In the genomic region with DNA sequence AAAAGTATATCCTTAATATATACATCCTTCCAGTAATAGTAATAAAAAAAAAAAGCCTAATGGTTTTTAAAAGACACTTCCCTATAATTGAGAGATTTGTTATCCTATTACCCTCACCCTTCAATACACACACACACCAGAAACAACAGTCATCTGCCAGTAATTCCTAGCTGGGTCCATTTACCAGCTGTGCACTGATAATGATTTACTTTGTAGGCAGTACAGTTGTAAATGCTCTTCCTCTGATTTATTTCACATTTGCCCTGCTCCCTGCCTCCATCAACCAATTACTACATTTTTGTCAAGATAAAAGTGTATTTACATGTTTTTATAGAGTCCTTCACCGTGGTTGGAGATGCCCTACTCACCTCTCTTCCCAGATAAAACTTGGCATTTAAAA, we compare ENCODE assay signal across 11 cellular contexts. TPM values are rescaled to one million over a fixed set of nuclear protein-coding genes. Genes with fewer than 3 reads are reported as not detected.
DNase-seq lines count a peak whose midpoint lies in the region; ATAC-seq, FAIRE-seq and TF ChIP-seq lines count a peak whose summit lies in the region.
"Had no signal": no experiment of that assay in that cellular context is flagged by ENCODE, and none has a peak within 500 bp of the region (broad histone marks: within the 10 kb centered on the region; RNA-seq: fewer than 3 reads in every experiment).

No MANE protein-coding gene starts in this region.

- no peaks in the 10 kb centered on the region for H3K9me3 Mint-ChIP-seq in astrocyte (ENCODE audit: unreplicated experiment)
- H3K9me3 Mint-ChIP-seq: memory B cell had no signal

- TF ChIP-seq EP300 in upper lobe of left lung (IDR thresholded peaks at IDR 0.05): no peak

- H3K4me1 ChIP-seq in left ventricle myocardium inferior (peaks cover 100% of the 10 kb centered on the region), astrocyte (ENCODE audit: insufficient read depth, low read length) (peaks cover 54% of the 10 kb centered on the region), mesodermal cell (ENCODE audit: control insufficient read depth, insufficient read depth, low read length, poor library complexity, severe bottlenecking) (peaks cover 50% of the 10 kb centered on the region), upper lobe of left lung (peaks cover 46 to 67% (median 59%) of the 10 kb centered on the region in 4 donors)

- no peak for ATAC-seq in upper lobe of left lung (ENCODE audit: low FRiP score in 2 of 2)
- no peak for ATAC-seq in HG03135 (IDR thresholded peaks at IDR 0.05; ENCODE audit: unreplicated experiment)

- H4K20me1 ChIP-seq in astrocyte (ENCODE audit: insufficient read depth, low read length): peaks cover 96% of the 10 kb centered on the region

- peaks cover 75% of the 10 kb centered on the region for H3K79me2 ChIP-seq in astrocyte (ENCODE audit: insufficient read depth, low read length)

- intact Hi-C loops in left ventricle myocardium inferior (cut with micrococcal nuclease) (no loop called here), cardiac septum (cut with DNase I) (loop anchor here (10.0 kb wide), 1 partner anchor 100 kb away; a partner anchor contains a TSS)

- H3K9ac ChIP-seq in astrocyte (ENCODE audit: low read length): peak overlapping the region; percentile 42

- no CpG with 5 or more reads among the region's 1 CpG for WGBS in mesodermal cell (ENCODE audit: insufficient coverage in 2 of 2), 2 experiments
- WGBS in upper lobe of left lung, 2 donors: 48 to 58% methylated on average over 1 of the region's 1 CpG

- peaks cover 64% of the 10 kb centered on the region for H3K4me1 Mint-ChIP-seq in astrocyte (ENCODE audit: low read depth, unreplicated experiment)

- H3K27ac ChIP-seq in left ventricle myocardium inferior (replicated peaks) (peak overlapping the region; percentile 99), astrocyte (ENCODE audit: low read depth, low read length) (peak overlapping the region; percentile 52), mesodermal cell (ENCODE audit: low read depth, low read length, severe bottlenecking) (peak overlapping the region; percentile 64), upper lobe of left lung (peak overlapping the region in 3 of 4 donors; percentile 86 to 95 (median 90))

- FAIRE-seq in astrocyte (lab: Jason Lieb, UNC): no peak

- H3K36me3 ChIP-seq in left ventricle myocardium inferior: peaks cover 61% of the 10 kb centered on the region
- H3K36me3 ChIP-seq in astrocyte (ENCODE audit: insufficient read depth, low read length): peaks cover 86% of the 10 kb centered on the region
- peaks cover 89% of the 10 kb centered on the region for H3K36me3 ChIP-seq in mesodermal cell (ENCODE audit: control insufficient read depth, insufficient read depth, low read length)
- peaks cover 12 to 33% (median 28%) of the 10 kb centered on the region in 4 donors for H3K36me3 ChIP-seq in upper lobe of left lung

- H3K4me3 ChIP-seq in left ventricle myocardium inferior: peak overlapping the region; percentile 20
- H3K4me3 ChIP-seq in astrocyte (ENCODE audit: insufficient read depth, low read depth, low read length): no peak overlapping the region
- H3K4me3 ChIP-seq in mesodermal cell (ENCODE audit: extremely low read depth, insufficient read depth, low read length, poor library complexity, severe bottlenecking): no peak overlapping the region
- no peak overlapping the region for H3K4me3 ChIP-seq in upper lobe of left lung

- peaks cover 23% of the 10 kb centered on the region for H3K36me3 Mint-ChIP-seq in astrocyte (ENCODE audit: low read depth, unreplicated experiment)

- TF ChIP-seq CTCF in left ventricle myocardium inferior (IDR thresholded peaks at IDR 0.05; ENCODE audit: borderline replicate concordance) (no peak), astrocyte (IDR thresholded peaks at IDR 0.05; ENCODE audit: insufficient read depth, low read depth, low read length) (no peak), upper lobe of left lung (IDR thresholded peaks at IDR 0.05) (no peak)

- peak overlapping the region; percentile 42 for H3K4me3 Mint-ChIP-seq in astrocyte (ENCODE audit: unreplicated experiment)
- H3K4me3 Mint-ChIP-seq: memory B cell had no signal

- H3K9me3 ChIP-seq in left ventricle myocardium inferior (replicated peaks): no peaks in the 10 kb centered on the region
- no peaks in the 10 kb centered on the region for H3K9me3 ChIP-seq in astrocyte (ENCODE audit: insufficient read depth, low read depth, low read length)
- no peaks in the 10 kb centered on the region for H3K9me3 ChIP-seq in mesodermal cell (ENCODE audit: control insufficient read depth, low read length)
- H3K9me3 ChIP-seq in upper lobe of left lung: no peaks in the 10 kb centered on the region

- H2AFZ ChIP-seq in astrocyte (ENCODE audit: low read depth, low read length): no peak overlapping the region

- H3K27me3 ChIP-seq in left ventricle myocardium inferior (ENCODE audit: low read depth) (no peaks in the 10 kb centered on the region), astrocyte (ENCODE audit: insufficient read depth, low read length) (no peaks in the 10 kb centered on the region), upper lobe of left lung (no peaks in the 10 kb centered on the region)

- DNase-seq in left ventricle myocardium inferior (no peak), cardiac septum (ENCODE audit: low spot score) (no peak), astrocyte (ENCODE audit: low read depth) (no peak), upper lobe of left lung (no peak), NK-92 (lab: John Stamatoyannopoulos, UW; ENCODE audit: unreplicated experiment) (no peak)
- no peak for DNase-seq in stimulated activated naive CD4-positive, alpha-beta T cell treated with Interleukin-2 at 50 U/mL for 16 hours (lab: John Stamatoyannopoulos, UW)
- DNase-seq: NCI-H2029 treated with DMSO at 0.1 percent for 48 hours, T-helper 1 cell had no signal

- peak overlapping the region; percentile 86 for H3K27ac Mint-ChIP-seq in astrocyte (ENCODE audit: unreplicated experiment)
- H3K27ac Mint-ChIP-seq: memory B cell had no signal

- H3K4me2 ChIP-seq in astrocyte (ENCODE audit: low read length): peak overlapping the region; percentile 35

- H3K27me3 Mint-ChIP-seq in astrocyte (ENCODE audit: low read depth, unreplicated experiment): no peaks in the 10 kb centered on the region
- H3K27me3 Mint-ChIP-seq: memory B cell had no signal

- TF ChIP-seq POLR2A in upper lobe of left lung (IDR thresholded peaks at IDR 0.05): no peak

RNA-seq across cellular contexts. Expression of a gene that starts 12.4 kb away (rescaled TPM):
- total RNA-seq in left ventricle myocardium inferior: 12,604 TPM
- 14,297 TPM for total RNA-seq in cardiac septum
- 2,922 and 3,062 TPM in 2 replicates for total RNA-seq in astrocyte
- polyA plus RNA-seq in mesodermal cell (2013, experiment 1 of 2): 1,311 TPM
- polyA plus RNA-seq in mesodermal cell (2013, experiment 2 of 2): 1,352 TPM
- 100 to 1,000 TPM; 144 to 343 (median 254) TPM for total RNA-seq in upper lobe of left lung
